Comparison of ENCODE assay signal across 10 cellular contexts in the genomic region with DNA sequence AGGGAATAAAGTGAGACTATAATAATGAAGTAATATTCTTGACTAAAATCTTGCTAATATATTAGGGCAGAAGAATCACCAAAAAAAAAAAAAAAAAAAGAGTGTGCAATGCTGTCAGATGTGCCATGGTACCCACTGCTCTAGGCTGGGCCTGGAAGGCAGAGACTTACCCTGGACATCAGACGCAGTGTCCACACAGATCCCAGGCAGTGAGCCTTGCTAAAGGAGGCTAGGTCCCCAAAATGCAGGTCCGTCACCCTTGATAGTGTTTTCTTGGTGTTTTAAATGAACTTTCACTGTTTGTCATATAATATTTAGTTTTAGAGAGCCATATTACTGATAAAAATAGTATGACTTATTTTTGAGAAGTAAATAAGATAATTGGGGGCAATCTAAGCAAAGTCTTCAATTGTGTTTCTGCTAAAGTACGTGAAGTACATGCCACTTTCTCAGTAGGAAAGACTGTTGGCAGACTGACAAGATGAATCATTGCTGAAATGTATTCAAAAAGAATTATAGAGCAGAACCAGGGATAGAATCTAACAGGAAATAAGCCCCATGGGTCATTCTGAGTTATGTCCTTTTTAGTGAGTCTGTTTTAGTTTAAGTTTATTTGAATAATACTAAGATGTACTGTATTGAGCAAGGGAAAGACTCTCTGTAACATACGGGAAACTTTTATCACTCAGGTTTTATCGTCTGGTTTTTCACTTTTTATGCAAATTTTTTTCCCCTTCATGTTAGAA.
DNase-seq lines count a peak whose midpoint lies in the region; ATAC-seq lines count a peak whose summit lies in the region.
"Had no signal": no experiment of that assay in that cellular context is flagged by ENCODE, and none has a peak within 500 bp of the region (broad histone marks: within the 10 kb centered on the region; RNA-seq: fewer than 3 reads in every experiment).

No MANE protein-coding gene starts in this region.

- H3K36me3 ChIP-seq in BLaER1 treated with 17β-estradiol and CSF1 and Interleukin-3, amounts not matched to agents 10 nM and 100 nM = no peaks in the 10 kb centered on the region
- H3K36me3 ChIP-seq in effector memory CD4-positive, alpha-beta T cell (ENCODE audit: control insufficient read depth, insufficient read depth, low read length) = no peaks in the 10 kb centered on the region

- no peaks in the 10 kb centered on the region for H4K20me1 ChIP-seq in BLaER1 treated with 17β-estradiol and CSF1 and Interleukin-3, amounts not matched to agents 10 nM and 100 nM

- peak overlapping the region in 6 of 11 experiments; percentile 28 to 70 (median 62); a peak in 10 of 22 replicates for H3K4me2 ChIP-seq in BLaER1 treated with 17β-estradiol and CSF1 and Interleukin-3, amounts not matched to agents 10 nM and 100 nM

- H3K9ac ChIP-seq in BLaER1 treated with 17β-estradiol and CSF1 and Interleukin-3, amounts not matched to agents 10 nM and 100 nM = no peak overlapping the region

- DNase-seq in HT-29 (ENCODE audit: low spot score) (peak; percentile 54), brain pericyte (ENCODE audit: low read depth, low spot score) (peak; percentile 84), lung microvascular endothelial cell (ENCODE audit: low read depth in 2 of 2) (peak; percentile 50 to 93), NCI-H146 (lab: John Stamatoyannopoulos, UW) (no peak)
- DNase-seq in effector memory CD4-positive, alpha-beta T cell = no peak
- DNase-seq: effector memory CD8-positive, alpha-beta T cell; NCI-H187 had no signal

- H3K4me3 ChIP-seq in BLaER1 treated with 17β-estradiol and CSF1 and Interleukin-3, amounts not matched to agents 10 nM and 100 nM = no peak overlapping the region
- H3K4me3 ChIP-seq in effector memory CD4-positive, alpha-beta T cell (ENCODE audit: insufficient read depth, low read depth, low read length, poor library complexity, severe bottlenecking) = no peak overlapping the region

- peak overlapping the region in 6 of 11 experiments; percentile 5 to 71 (median 42); a peak in 9 of 22 replicates for H3K27ac ChIP-seq in BLaER1 treated with 17β-estradiol and CSF1 and Interleukin-3, amounts not matched to agents 10 nM and 100 nM
- H3K27ac ChIP-seq in effector memory CD4-positive, alpha-beta T cell (ENCODE audit: insufficient read depth, low read length, poor library complexity, severe bottlenecking) = no peak overlapping the region

- peaks cover 0 to 48% (median 16%) of the 10 kb centered on the region in 10 experiments; a peak in 10 of 20 replicates for H3K4me1 ChIP-seq in BLaER1 treated with 17β-estradiol and CSF1 and Interleukin-3, amounts not matched to agents 10 nM and 100 nM
- H3K4me1 ChIP-seq in effector memory CD4-positive, alpha-beta T cell (ENCODE audit: control insufficient read depth, insufficient read depth, low read length, poor library complexity, severe bottlenecking) = no peaks in the 10 kb centered on the region

- H3K27me3 ChIP-seq in BLaER1 treated with 17β-estradiol and CSF1 and Interleukin-3, amounts not matched to agents 10 nM and 100 nM = no peaks in the 10 kb centered on the region
- H3K27me3 ChIP-seq in effector memory CD4-positive, alpha-beta T cell (replicated peaks; ENCODE audit: control insufficient read depth, insufficient read depth, low read length, poor library complexity, severe bottlenecking) = no peaks in the 10 kb centered on the region

- H3K9me3 ChIP-seq in BLaER1 treated with 17β-estradiol and CSF1 and Interleukin-3, amounts not matched to agents 10 nM and 100 nM (replicated peaks in 1 of 11) = peaks cover 0 to 14% (median 0%) of the 10 kb centered on the region in 11 experiments; a peak in 4 of 22 replicates
- H3K9me3 ChIP-seq in effector memory CD4-positive, alpha-beta T cell (ENCODE audit: control insufficient read depth, low read length) = no peaks in the 10 kb centered on the region

- ATAC-seq in HG03196 (IDR thresholded peaks at IDR 0.05; ENCODE audit: unreplicated experiment) (no peak), HG03135 (IDR thresholded peaks at IDR 0.05; ENCODE audit: unreplicated experiment) (no peak)
- ATAC-seq: effector memory CD8-positive, alpha-beta T cell had no signal

Comparison
In these comparisons a context has a peak if more than half of its experiments do, and no peak if none do; other contexts are left out.
1. DNase-seq: peak in HT-29 (single experiment), brain pericyte (single experiment) and lung microvascular endothelial cell (2 of 2); none in NCI-H146 (single experiment) and effector memory CD4-positive, alpha-beta T cell (0 of 3).